2 cellular contexts compared by ENCODE assay signal in the genomic region with DNA sequence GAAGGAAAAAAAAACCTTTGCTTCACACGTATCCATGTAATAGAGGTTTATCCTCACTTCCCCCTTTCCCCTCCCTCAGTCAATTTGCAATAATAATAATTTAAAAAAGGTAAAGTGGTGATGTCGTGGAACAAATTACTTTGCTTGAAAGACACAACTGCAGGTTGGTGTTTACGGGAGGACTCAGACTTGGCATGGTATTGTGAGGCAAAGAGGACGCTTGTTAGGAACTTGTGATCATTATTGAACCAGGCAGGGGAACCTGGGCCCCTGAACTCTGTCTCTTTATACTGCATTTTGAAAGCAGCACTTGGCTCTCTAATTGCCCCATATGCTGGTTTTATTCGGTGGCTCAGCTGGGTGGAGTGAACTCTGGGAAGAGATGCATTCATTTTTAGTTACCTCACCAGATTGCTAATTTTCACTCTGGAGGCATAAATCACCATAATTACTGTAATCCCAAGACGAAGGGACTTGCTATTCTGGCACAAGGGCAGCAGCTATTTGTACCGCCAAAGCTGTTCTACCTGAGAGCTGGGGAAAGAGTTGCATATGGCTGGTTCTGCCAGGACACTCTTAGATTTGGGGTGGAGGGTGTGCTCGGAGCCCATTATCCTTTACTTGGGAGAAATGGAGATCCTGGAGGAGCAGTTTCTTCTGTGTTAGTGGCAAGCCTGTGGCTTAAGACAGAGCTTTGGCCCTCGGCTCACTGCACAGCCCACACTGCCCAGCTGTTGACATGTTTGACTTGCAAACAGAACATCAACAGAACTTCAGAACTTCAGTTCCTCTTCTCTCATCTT.
TF ChIP-seq lines count a peak whose summit lies in the region.

No MANE protein-coding gene starts in this region.

TF ChIP-seq in GM23338, 12 proteins besides CTCF, POLR2A, EP300 and RAD21 (continues in another document):
- TF ChIP-seq JUNB (IDR thresholded peaks at IDR 0.05; ENCODE audit: unreplicated experiment) (no peak), EZH2phosphoT487 (IDR thresholded peaks at IDR 0.05; ENCODE audit: unreplicated experiment) (no peak), ZNF114 (CRISPR knock-in tag; IDR thresholded peaks at IDR 0.05) (no peak), ZNF331 (CRISPR knock-in tag; IDR thresholded peaks at IDR 0.05; ENCODE audit: low read depth) (no peak), POLR2AphosphoS5 (IDR thresholded peaks at IDR 0.05; ENCODE audit: low read depth) (no peak), CREB1 (CRISPR knock-in tag; IDR thresholded peaks at IDR 0.05; ENCODE audit: low read depth) (no peak)
- TF ChIP-seq, protein P1, sequence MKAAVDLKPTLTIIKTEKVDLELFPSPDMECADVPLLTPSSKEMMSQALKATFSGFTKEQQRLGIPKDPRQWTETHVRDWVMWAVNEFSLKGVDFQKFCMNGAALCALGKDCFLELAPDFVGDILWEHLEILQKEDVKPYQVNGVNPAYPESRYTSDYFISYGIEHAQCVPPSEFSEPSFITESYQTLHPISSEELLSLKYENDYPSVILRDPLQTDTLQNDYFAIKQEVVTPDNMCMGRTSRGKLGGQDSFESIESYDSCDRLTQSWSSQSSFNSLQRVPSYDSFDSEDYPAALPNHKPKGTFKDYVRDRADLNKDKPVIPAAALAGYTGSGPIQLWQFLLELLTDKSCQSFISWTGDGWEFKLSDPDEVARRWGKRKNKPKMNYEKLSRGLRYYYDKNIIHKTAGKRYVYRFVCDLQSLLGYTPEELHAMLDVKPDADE (IDR thresholded peaks at IDR 0.05): no peak
- TF ChIP-seq, protein P2, sequence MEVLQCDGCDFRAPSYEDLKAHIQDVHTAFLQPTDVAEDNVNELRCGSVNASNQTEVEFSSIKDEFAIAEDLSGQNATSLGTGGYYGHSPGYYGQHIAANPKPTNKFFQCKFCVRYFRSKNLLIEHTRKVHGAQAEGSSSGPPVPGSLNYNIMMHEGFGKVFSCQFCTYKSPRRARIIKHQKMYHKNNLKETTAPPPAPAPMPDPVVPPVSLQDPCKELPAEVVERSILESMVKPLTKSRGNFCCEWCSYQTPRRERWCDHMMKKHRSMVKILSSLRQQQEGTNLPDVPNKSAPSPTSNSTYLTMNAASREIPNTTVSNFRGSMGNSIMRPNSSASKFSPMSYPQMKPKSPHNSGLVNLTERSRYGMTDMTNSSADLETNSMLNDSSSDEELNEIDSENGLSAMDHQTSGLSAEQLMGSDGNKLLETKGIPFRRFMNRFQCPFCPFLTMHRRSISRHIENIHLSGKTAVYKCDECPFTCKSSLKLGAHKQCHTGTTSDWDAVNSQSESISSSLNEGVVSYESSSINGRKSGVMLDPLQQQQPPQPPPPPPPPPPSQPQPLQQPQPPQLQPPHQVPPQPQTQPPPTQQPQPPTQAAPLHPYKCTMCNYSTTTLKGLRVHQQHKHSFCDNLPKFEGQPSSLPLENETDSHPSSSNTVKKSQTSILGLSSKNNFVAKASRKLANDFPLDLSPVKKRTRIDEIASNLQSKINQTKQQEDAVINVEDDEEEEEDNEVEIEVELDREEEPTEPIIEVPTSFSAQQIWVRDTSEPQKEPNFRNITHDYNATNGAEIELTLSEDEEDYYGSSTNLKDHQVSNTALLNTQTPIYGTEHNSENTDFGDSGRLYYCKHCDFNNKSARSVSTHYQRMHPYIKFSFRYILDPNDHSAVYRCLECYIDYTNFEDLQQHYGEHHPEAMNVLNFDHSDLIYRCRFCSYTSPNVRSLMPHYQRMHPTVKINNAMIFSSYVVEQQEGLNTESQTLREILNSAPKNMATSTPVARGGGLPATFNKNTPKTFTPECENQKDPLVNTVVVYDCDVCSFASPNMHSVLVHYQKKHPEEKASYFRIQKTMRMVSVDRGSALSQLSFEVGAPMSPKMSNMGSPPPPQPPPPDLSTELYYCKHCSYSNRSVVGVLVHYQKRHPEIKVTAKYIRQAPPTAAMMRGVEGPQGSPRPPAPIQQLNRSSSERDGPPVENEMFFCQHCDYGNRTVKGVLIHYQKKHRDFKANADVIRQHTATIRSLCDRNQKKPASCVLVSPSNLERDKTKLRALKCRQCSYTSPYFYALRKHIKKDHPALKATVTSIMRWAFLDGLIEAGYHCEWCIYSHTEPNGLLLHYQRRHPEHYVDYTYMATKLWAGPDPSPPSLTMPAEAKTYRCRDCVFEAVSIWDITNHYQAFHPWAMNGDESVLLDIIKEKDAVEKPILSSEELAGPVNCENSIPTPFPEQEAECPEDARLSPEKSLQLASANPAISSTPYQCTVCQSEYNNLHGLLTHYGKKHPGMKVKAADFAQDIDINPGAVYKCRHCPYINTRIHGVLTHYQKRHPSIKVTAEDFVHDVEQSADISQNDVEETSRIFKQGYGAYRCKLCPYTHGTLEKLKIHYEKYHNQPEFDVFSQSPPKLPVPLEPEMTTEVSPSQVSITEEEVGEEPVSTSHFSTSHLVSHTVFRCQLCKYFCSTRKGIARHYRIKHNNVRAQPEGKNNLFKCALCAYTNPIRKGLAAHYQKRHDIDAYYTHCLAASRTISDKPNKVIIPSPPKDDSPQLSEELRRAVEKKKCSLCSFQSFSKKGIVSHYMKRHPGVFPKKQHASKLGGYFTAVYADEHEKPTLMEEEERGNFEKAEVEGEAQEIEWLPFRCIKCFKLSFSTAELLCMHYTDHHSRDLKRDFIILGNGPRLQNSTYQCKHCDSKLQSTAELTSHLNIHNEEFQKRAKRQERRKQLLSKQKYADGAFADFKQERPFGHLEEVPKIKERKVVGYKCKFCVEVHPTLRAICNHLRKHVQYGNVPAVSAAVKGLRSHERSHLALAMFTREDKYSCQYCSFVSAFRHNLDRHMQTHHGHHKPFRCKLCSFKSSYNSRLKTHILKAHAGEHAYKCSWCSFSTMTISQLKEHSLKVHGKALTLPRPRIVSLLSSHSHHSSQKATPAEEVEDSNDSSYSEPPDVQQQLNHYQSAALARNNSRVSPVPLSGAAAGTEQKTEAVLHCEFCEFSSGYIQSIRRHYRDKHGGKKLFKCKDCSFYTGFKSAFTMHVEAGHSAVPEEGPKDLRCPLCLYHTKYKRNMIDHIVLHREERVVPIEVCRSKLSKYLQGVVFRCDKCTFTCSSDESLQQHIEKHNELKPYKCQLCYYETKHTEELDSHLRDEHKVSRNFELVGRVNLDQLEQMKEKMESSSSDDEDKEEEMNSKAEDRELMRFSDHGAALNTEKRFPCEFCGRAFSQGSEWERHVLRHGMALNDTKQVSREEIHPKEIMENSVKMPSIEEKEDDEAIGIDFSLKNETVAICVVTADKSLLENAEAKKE (CRISPR knock-in tag; IDR thresholded peaks at IDR 0.05): no peak

TF ChIP-seq in K562, 482 proteins besides CTCF, POLR2A, EP300 and RAD21:
- TF ChIP-seq ZNF778 (CRISPR knock-in tag; IDR thresholded peaks at IDR 0.05) (no peak), SMARCC2 (IDR thresholded peaks at IDR 0.05; ENCODE audit: low read depth) (no peak), GTF2F1 (IDR thresholded peaks at IDR 0.05; ENCODE audit: low read depth, low read length) (no peak), ESRRA (IDR thresholded peaks at IDR 0.05; ENCODE audit: borderline replicate concordance, low read depth) (no peak), ZNF23 (CRISPR knock-in tag; IDR thresholded peaks at IDR 0.05) (no peak), ZNF77 (CRISPR knock-in tag; IDR thresholded peaks at IDR 0.05) (no peak), GABPB2 (CRISPR knock-in tag; conservative IDR thresholded peaks at IDR 0.05) (no peak), HNRNPUL1 (IDR thresholded peaks at IDR 0.05; ENCODE audit: low read length) (no peak), TEAD4 (IDR thresholded peaks at IDR 0.05; ENCODE audit: low read length) (no peak), TEAD4 (CRISPR knock-in tag; IDR thresholded peaks at IDR 0.05; ENCODE audit: borderline replicate concordance) (no peak), RBBP5 (IDR thresholded peaks at IDR 0.05; ENCODE audit: borderline replicate concordance, insufficient read depth, low read length, poor library complexity, severe bottlenecking) (no peak), SAP30 (IDR thresholded peaks at IDR 0.05; ENCODE audit: borderline replicate concordance, insufficient read depth, low read depth, low read length, poor library complexity, severe bottlenecking) (no peak), SRSF9 (IDR thresholded peaks at IDR 0.05; ENCODE audit: borderline replicate concordance, low read depth, low read length) (no peak), TAF1 (IDR thresholded peaks at IDR 0.05; ENCODE audit: control insufficient read depth, extremely low read depth, insufficient read depth, low read length, severe bottlenecking) (no peak), TRIM24 (IDR thresholded peaks at IDR 0.05) (no peak), ZNF695 (CRISPR knock-in tag; IDR thresholded peaks at IDR 0.05) (no peak)
- TF ChIP-seq, protein P3, sequence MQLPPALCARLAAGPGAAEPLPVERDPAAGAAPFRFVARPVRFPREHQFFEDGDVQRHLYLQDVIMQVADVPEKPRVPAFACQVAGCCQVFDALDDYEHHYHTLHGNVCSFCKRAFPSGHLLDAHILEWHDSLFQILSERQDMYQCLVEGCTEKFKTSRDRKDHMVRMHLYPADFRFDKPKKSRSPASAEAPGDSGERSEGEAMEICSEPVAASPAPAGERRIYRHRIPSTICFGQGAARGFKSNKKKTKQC (CRISPR knock-in tag; IDR thresholded peaks at IDR 0.05): no peak
- TF ChIP-seq, protein P4, sequence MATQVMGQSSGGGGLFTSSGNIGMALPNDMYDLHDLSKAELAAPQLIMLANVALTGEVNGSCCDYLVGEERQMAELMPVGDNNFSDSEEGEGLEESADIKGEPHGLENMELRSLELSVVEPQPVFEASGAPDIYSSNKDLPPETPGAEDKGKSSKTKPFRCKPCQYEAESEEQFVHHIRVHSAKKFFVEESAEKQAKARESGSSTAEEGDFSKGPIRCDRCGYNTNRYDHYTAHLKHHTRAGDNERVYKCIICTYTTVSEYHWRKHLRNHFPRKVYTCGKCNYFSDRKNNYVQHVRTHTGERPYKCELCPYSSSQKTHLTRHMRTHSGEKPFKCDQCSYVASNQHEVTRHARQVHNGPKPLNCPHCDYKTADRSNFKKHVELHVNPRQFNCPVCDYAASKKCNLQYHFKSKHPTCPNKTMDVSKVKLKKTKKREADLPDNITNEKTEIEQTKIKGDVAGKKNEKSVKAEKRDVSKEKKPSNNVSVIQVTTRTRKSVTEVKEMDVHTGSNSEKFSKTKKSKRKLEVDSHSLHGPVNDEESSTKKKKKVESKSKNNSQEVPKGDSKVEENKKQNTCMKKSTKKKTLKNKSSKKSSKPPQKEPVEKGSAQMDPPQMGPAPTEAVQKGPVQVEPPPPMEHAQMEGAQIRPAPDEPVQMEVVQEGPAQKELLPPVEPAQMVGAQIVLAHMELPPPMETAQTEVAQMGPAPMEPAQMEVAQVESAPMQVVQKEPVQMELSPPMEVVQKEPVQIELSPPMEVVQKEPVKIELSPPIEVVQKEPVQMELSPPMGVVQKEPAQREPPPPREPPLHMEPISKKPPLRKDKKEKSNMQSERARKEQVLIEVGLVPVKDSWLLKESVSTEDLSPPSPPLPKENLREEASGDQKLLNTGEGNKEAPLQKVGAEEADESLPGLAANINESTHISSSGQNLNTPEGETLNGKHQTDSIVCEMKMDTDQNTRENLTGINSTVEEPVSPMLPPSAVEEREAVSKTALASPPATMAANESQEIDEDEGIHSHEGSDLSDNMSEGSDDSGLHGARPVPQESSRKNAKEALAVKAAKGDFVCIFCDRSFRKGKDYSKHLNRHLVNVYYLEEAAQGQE (CRISPR knock-in tag; IDR thresholded peaks at IDR 0.05; ENCODE audit: low read depth): no peak
- TF ChIP-seq, protein P5, sequence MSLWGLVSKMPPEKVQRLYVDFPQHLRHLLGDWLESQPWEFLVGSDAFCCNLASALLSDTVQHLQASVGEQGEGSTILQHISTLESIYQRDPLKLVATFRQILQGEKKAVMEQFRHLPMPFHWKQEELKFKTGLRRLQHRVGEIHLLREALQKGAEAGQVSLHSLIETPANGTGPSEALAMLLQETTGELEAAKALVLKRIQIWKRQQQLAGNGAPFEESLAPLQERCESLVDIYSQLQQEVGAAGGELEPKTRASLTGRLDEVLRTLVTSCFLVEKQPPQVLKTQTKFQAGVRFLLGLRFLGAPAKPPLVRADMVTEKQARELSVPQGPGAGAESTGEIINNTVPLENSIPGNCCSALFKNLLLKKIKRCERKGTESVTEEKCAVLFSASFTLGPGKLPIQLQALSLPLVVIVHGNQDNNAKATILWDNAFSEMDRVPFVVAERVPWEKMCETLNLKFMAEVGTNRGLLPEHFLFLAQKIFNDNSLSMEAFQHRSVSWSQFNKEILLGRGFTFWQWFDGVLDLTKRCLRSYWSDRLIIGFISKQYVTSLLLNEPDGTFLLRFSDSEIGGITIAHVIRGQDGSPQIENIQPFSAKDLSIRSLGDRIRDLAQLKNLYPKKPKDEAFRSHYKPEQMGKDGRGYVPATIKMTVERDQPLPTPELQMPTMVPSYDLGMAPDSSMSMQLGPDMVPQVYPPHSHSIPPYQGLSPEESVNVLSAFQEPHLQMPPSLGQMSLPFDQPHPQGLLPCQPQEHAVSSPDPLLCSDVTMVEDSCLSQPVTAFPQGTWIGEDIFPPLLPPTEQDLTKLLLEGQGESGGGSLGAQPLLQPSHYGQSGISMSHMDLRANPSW (CRISPR knock-in tag; IDR thresholded peaks at IDR 0.05): no peak
- TF ChIP-seq, protein P6, sequence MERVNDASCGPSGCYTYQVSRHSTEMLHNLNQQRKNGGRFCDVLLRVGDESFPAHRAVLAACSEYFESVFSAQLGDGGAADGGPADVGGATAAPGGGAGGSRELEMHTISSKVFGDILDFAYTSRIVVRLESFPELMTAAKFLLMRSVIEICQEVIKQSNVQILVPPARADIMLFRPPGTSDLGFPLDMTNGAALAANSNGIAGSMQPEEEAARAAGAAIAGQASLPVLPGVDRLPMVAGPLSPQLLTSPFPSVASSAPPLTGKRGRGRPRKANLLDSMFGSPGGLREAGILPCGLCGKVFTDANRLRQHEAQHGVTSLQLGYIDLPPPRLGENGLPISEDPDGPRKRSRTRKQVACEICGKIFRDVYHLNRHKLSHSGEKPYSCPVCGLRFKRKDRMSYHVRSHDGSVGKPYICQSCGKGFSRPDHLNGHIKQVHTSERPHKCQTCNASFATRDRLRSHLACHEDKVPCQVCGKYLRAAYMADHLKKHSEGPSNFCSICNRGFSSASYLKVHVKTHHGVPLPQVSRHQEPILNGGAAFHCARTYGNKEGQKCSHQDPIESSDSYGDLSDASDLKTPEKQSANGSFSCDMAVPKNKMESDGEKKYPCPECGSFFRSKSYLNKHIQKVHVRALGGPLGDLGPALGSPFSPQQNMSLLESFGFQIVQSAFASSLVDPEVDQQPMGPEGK (CRISPR knock-in tag; IDR thresholded peaks at IDR 0.05; ENCODE audit: borderline replicate concordance): no peak
